In the genomic region with DNA sequence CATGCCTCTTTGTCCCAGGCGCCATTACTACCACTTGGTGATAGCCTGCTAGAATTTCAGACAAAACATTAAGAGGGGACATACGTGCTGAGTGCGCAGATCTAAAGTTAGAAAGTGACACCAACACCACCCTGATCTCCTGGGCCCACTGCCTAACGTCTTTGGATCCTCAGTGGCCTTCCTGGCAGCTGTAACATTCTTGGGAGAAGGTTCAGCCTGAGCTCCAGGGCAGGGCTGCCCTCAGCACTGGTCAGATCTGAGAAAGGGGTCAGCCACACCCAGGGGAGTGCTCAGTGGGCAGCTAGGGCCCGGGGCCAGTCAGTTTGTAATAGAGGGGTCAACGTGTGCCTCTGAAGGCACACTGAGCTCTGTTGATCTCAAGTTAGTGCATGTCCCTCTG, we compare ENCODE assay signal across 1 cellular context.
TF ChIP-seq lines count a peak whose summit lies in the region.

No MANE protein-coding gene starts in this region.

TF ChIP-seq in IMR-90, 13 proteins besides CTCF, POLR2A, EP300 and RAD21:
- TF ChIP-seq NFE2L2 (IDR thresholded peaks at IDR 0.05; ENCODE audit: low read depth, low read length) (no peak), SMC3 (IDR thresholded peaks at IDR 0.05; ENCODE audit: low read depth, low read length) (no peak), MXI1 (IDR thresholded peaks at IDR 0.05; ENCODE audit: borderline replicate concordance, low read depth, low read length) (no peak), CEBPB (IDR thresholded peaks at IDR 0.05; ENCODE audit: low read depth, low read length) (no peak), RCOR1 (IDR thresholded peaks at IDR 0.05; ENCODE audit: insufficient replicate concordance, low read length) (no peak)
- TF ChIP-seq, protein P1, sequence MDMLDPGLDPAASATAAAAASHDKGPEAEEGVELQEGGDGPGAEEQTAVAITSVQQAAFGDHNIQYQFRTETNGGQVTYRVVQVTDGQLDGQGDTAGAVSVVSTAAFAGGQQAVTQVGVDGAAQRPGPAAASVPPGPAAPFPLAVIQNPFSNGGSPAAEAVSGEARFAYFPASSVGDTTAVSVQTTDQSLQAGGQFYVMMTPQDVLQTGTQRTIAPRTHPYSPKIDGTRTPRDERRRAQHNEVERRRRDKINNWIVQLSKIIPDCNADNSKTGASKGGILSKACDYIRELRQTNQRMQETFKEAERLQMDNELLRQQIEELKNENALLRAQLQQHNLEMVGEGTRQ (IDR thresholded peaks at IDR 0.05; ENCODE audit: low read depth, low read length): no peak
